In the genomic region with DNA sequence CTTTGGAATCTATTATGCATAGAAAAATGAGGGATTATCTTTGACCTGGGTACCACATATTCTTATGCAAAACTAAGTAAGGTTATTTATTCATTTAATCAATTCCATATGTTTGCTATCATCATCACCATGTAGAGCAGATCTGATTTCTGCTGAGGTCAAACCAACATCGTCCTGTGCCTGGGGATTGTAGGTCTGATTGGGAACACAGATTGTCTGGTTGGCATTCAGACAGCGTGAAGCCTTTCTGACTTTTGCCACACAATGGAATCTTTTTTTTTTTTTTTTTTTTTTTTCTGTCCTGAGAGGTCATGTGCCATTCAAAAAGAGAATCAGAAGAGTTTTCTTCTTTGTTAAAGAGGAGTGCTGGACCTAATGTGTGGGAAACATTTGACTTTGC, we compare ENCODE assay signal across 7 cellular contexts.
"Had no signal": no experiment of that assay in that cellular context is flagged by ENCODE, and none has a peak within 500 bp of the region (broad histone marks: within the 10 kb centered on the region; RNA-seq: fewer than 3 reads in every experiment).

No MANE protein-coding gene starts in this region.

- H3K4me3 ChIP-seq: K562 had no signal

- H3K27ac ChIP-seq: HL-60, KMS-11 had no signal

- H3K4me2 ChIP-seq: KMS-11 had no signal

- H3K9ac ChIP-seq: KMS-11 had no signal

- ATAC-seq: HepG2, K562 had no signal

- DNase-seq: IMR-90, KBM-7, KG1 had no signal
